ENCODE assay signal across 26 cellular contexts in genomic region chr7:141704112-141704511, GRCh38. TPM values are rescaled to one million over a fixed set of nuclear protein-coding genes. Genes with fewer than 3 reads are reported as not detected.
DNase-seq lines count a peak whose midpoint lies in the region; ATAC-seq, FAIRE-seq and TF ChIP-seq lines count a peak whose summit lies in the region.
"Had no signal": no experiment of that assay in that cellular context is flagged by ENCODE, and none has a peak within 500 bp of the region (broad histone marks: within the 10 kb centered on the region; RNA-seq: fewer than 3 reads in every experiment).

No MANE protein-coding gene starts in this region.

- FAIRE-seq in HepG2 (lab: Jason Lieb, UNC) (no peak), kidney (lab: Jason Lieb, UNC) (no peak)
- FAIRE-seq: D721Med, GM18507, RCC 7860 had no signal

- H3K9me2 ChIP-seq in hepatocyte (replicated peaks; ENCODE audit: insufficient read depth): no peaks in the 10 kb centered on the region

- H3K27me3 ChIP-seq in HepG2 (ENCODE audit: control insufficient read depth in 1 of 2, insufficient read depth in 2 of 2, low read length in 2 of 2): peaks cover 0 to 19% of the 10 kb centered on the region in 2 experiments; a peak in 3 of 5 replicates
- no peaks in the 10 kb centered on the region for H3K27me3 ChIP-seq in right lobe of liver
- H3K27me3 ChIP-seq in hepatocyte: no peaks in the 10 kb centered on the region
- H3K27me3 ChIP-seq in gastroesophageal sphincter: no peaks in the 10 kb centered on the region

- TF ChIP-seq RAD21 in HepG2 (CRISPR knock-in tag; IDR thresholded peaks at IDR 0.05): no peak

- no peaks in the 10 kb centered on the region for H3K36me3 ChIP-seq in HepG2 (replicated peaks in 1 of 2; ENCODE audit: control insufficient read depth in 1 of 2, insufficient read depth in 2 of 2, low read length in 2 of 2)
- H3K36me3 ChIP-seq in right lobe of liver: no peaks in the 10 kb centered on the region
- H3K36me3 ChIP-seq in hepatocyte (replicated peaks; ENCODE audit: insufficient read depth, low read depth): no peaks in the 10 kb centered on the region
- no peaks in the 10 kb centered on the region for H3K36me3 ChIP-seq in gastroesophageal sphincter
- no peaks in the 10 kb centered on the region for H3K36me3 ChIP-seq in kidney (ENCODE audit: control insufficient read depth in 1 of 2, insufficient read depth in 2 of 2, low read length in 2 of 2)
- H3K36me3 ChIP-seq: BLaER1 had no signal

- H3K79me2 ChIP-seq in HepG2 (ENCODE audit: insufficient read depth, low read length) (no peaks in the 10 kb centered on the region), hepatocyte (peaks cover 15% of the 10 kb centered on the region)

- TF ChIP-seq POLR2A in HepG2 (IDR thresholded peaks at IDR 0.05; ENCODE audit: insufficient read depth in 1 of 2, low read depth in 2 of 2, low read length in 2 of 2): no peak
- TF ChIP-seq POLR2A in right lobe of liver (IDR thresholded peaks at IDR 0.05): no peak
- TF ChIP-seq POLR2A in gastroesophageal sphincter (IDR thresholded peaks at IDR 0.05): no peak

- H2AFZ ChIP-seq in HepG2 (ENCODE audit: low read length) (no peak overlapping the region), hepatocyte (no peak overlapping the region)

- DNase-seq in HepG2 (ENCODE audit: low spot score) (no peak), right lobe of liver (no peak), NCI-H69 (lab: John Stamatoyannopoulos, UW) (peak; percentile 45), hepatocyte (ENCODE audit: low spot score) (no peak), kidney (no peak)
- DNase-seq: CD4-positive, CD25-positive, alpha-beta regulatory T cell; H7; HFFc6; NCI-H1092; NCI-H1417 treated with DMSO at 0.1 percent for 48 hours; NCI-H1930; NCI-H2107; NCI-H524 treated with DMSO at 0.1 percent for 48 hours; OCI-M1; SIG-M5 had no signal

- H4K20me1 ChIP-seq in HepG2 (ENCODE audit: insufficient read depth, low read length) (0 out of 2 replicates have a peak, but pooled peaks cover 2% of the 10 kb centered on the region), hepatocyte (ENCODE audit: insufficient read depth, poor library complexity, severe bottlenecking) (no peaks in the 10 kb centered on the region)

- H3K4me1 ChIP-seq in HepG2 (ENCODE audit: insufficient read depth, low read length) (peaks cover 37% of the 10 kb centered on the region), right lobe of liver (peaks cover 0 to 12% (median 4%) of the 10 kb centered on the region in 4 donors), hepatocyte (ENCODE audit: insufficient read depth) (peaks cover 32% of the 10 kb centered on the region), gastroesophageal sphincter (peaks cover 5 to 29% (median 9%) of the 10 kb centered on the region in 3 donors), kidney (ENCODE audit: control insufficient read depth in 1 of 2, insufficient read depth in 1 of 2, low read depth in 1 of 2, low read length in 2 of 2) (peaks cover 0 to 5% of the 10 kb centered on the region in 2 donors)

- intact Hi-C loops in HepG2 (cut with micrococcal nuclease; ENCODE audit: unreplicated experiment) (no loop called here), right lobe of liver (cut with DNase I) (no loop called here), kidney (cut with DNase I) (no loop called here)

- CTCF ChIA-PET in HepG2 (lab: Yijun Ruan, JAX; ENCODE audit: low intra/inter-chr PET ratio, low total read pairs): no interaction called here

- H3K4me2 ChIP-seq in HepG2 (ENCODE audit: low read depth, low read length) (no peak overlapping the region), hepatocyte (peak overlapping the region; percentile 48)
- H3K4me2 ChIP-seq: BLaER1, KMS-11 had no signal

- H3K27ac ChIP-seq in HepG2 (ENCODE audit: extremely low read length, insufficient read depth, low read length) (no peak overlapping the region), right lobe of liver (no peak overlapping the region), hepatocyte (peak overlapping the region; percentile 18), gastroesophageal sphincter (no peak overlapping the region), kidney (ENCODE audit: low read depth in 2 of 2, low read length in 2 of 2) (no peak overlapping the region)
- H3K27ac ChIP-seq: BLaER1, KMS-11, SK-N-MC had no signal

- BruUV-seq in HepG2 (replicated peaks; lab: Mats Ljungman, UMichigan): no TSS peak

- WGBS in HepG2 (ENCODE audit: low lambda C conversion rate): 2% methylated on average over 3 of the region's 3 CpGs
- 73% methylated on average over 3 of the region's 3 CpGs for WGBS in right lobe of liver (ENCODE audit: insufficient coverage, low coverage, low lambda C conversion rate, missing lambda C conversion rate)
- 26% methylated on average over 3 of the region's 3 CpGs for WGBS in hepatocyte (ENCODE audit: low lambda C conversion rate, missing lambda C conversion rate)
- WGBS in gastroesophageal sphincter (ENCODE audit: low coverage in 1 of 2), 2 donors: 75 to 79% methylated on average over 2 to 3 of the region's 3 CpGs

- TF ChIP-seq CTCF in HepG2 (CRISPR knock-in tag; IDR thresholded peaks at IDR 0.05) (no peak), right lobe of liver (IDR thresholded peaks at IDR 0.05) (no peak), hepatocyte (IDR thresholded peaks at IDR 0.05; ENCODE audit: poor library complexity) (no peak), gastroesophageal sphincter (IDR thresholded peaks at IDR 0.05) (no peak), kidney (IDR thresholded peaks at IDR 0.05; ENCODE audit: borderline replicate concordance, extremely low read depth, insufficient read depth) (no peak)

- H3K4me3 ChIP-seq in HepG2 (replicated peaks in 1 of 3; ENCODE audit: insufficient read depth in 1 of 3, low read depth in 2 of 3, low read length in 3 of 3) (no peak overlapping the region), right lobe of liver (no peak overlapping the region), hepatocyte (no peak overlapping the region), gastroesophageal sphincter (no peak overlapping the region), kidney (ENCODE audit: low read length in 2 of 2) (no peak overlapping the region)
- H3K4me3 ChIP-seq: BLaER1, SK-N-MC had no signal

- H3K9me3 ChIP-seq in HepG2 (ENCODE audit: low read length) (no peaks in the 10 kb centered on the region), right lobe of liver (no peaks in the 10 kb centered on the region), hepatocyte (ENCODE audit: low read depth) (no peaks in the 10 kb centered on the region), gastroesophageal sphincter (no peaks in the 10 kb centered on the region), kidney (ENCODE audit: control insufficient read depth in 1 of 2, low read length in 2 of 2) (no peaks in the 10 kb centered on the region)
- H3K9me3 ChIP-seq: BLaER1 had no signal

- POLR2A ChIA-PET in HepG2 (lab: Yijun Ruan, JAX): interaction anchor here (1.0 kb wide), 1 partner anchor 13 kb away, joined by 3 read pairs; no protein-coding TSS in a partner anchor

- ATAC-seq in HepG2 (no peak), right lobe of liver (no peak), HG02885 (IDR thresholded peaks at IDR 0.05; ENCODE audit: poor library complexity, unreplicated experiment) (no peak), gastroesophageal sphincter (no peak)

- H3K9ac ChIP-seq in HepG2 (ENCODE audit: insufficient read depth, low read depth, low read length) (no peak overlapping the region), kidney (ENCODE audit: low read length in 2 of 2) (no peak overlapping the region)
- H3K9ac ChIP-seq: BLaER1, KMS-11 had no signal

- no peak for TF ChIP-seq EP300 in HepG2 (IDR thresholded peaks at IDR 0.05; ENCODE audit: low read depth in 2 of 2, low read length in 2 of 2)
- no peak for TF ChIP-seq EP300 in HepG2 (CRISPR knock-in tag; IDR thresholded peaks at IDR 0.05; ENCODE audit: borderline replicate concordance)
- TF ChIP-seq EP300 in gastroesophageal sphincter (IDR thresholded peaks at IDR 0.05): no peak

- in situ Hi-C loops in HepG2 (cut with HindIII; ENCODE audit: extremely low pct_ligation_motif_present, low pct_unique_long_range_greater_than_20kb): no loop called here

RNA-seq across cellular contexts. Expression of gene DENND11, which starts 2.1 kb away (rescaled TPM):
- 10.5 and 12.5 TPM in 2 replicates for total RNA-seq in HepG2 (2016; rRNA removed; fragmentation: Illumina TruSeq; extraction: Trizol)
- total RNA-seq in HepG2 (2016; cell fraction: cytosol; rRNA removed; fragmentation: Illumina TruSeq; extraction: Trizol; ENCODE audit: low read depth): 0.91 and 1.1 TPM in 2 replicates
- 11.0 and 11.5 TPM in 2 replicates for total RNA-seq in HepG2 (2016; cell fraction: insoluble cytoplasmic fraction; rRNA removed; fragmentation: Illumina TruSeq; extraction: Trizol)
- total RNA-seq in HepG2 (2016; cell fraction: membrane; rRNA removed; fragmentation: Illumina TruSeq; extraction: Trizol): 3.4 and 4.2 TPM in 2 replicates
- 14.7 and 16.1 TPM in 2 replicates for total RNA-seq in HepG2 (2016; cell fraction: nucleus; rRNA removed; fragmentation: Illumina TruSeq; extraction: Trizol)
- 7.1 and 8.6 TPM in 2 replicates for polyA plus RNA-seq in HepG2 (2011; rRNA removed)
- polyA plus RNA-seq in HepG2 (2011; cell fraction: cytosol; rRNA removed): 3.2 and 3.4 TPM in 2 replicates
- polyA plus RNA-seq in HepG2 (2011; cell fraction: nucleus; rRNA removed): 21.3 and 27.5 TPM in 2 replicates
- 7.6 and 8.6 TPM in 2 replicates for polyA plus RNA-seq in HepG2 (2012)
- 0.69 and 0.88 TPM in 2 replicates for polyA plus RNA-seq in HepG2 (2016; cell fraction: cytosol; fragmentation: Illumina TruSeq; extraction: Trizol; ENCODE audit: low read depth)
- polyA plus RNA-seq in HepG2 (2016; cell fraction: insoluble cytoplasmic fraction; fragmentation: Illumina TruSeq; extraction: Trizol; ENCODE audit: low read depth): 7.0 and 7.3 TPM in 2 replicates
- polyA plus RNA-seq in HepG2 (2016; cell fraction: membrane; fragmentation: Illumina TruSeq; extraction: Trizol; ENCODE audit: low read depth): 1.3 and 1.4 TPM in 2 replicates
- 15.7 and 16.4 TPM in 2 replicates for polyA plus RNA-seq in HepG2 (2016; cell fraction: nucleus; fragmentation: Illumina TruSeq; extraction: Trizol; ENCODE audit: insufficient read depth, low read depth)
- polyA minus RNA-seq in HepG2 (2011; rRNA and poly(A)+ RNA removed; ENCODE audit: low replicate concordance): 11.8 and 13.6 TPM in 2 replicates
- 3.6 and 5.0 TPM in 2 replicates for polyA minus RNA-seq in HepG2 (2011; cell fraction: cytosol; rRNA and poly(A)+ RNA removed)
- polyA minus RNA-seq in HepG2 (2011; cell fraction: nucleus; rRNA and poly(A)+ RNA removed): 22.7 and 28.0 TPM in 2 replicates
- 10 to 100 TPM; 24.4 to 30.8 (median 26.3) TPM for total RNA-seq in right lobe of liver
- total RNA-seq in hepatocyte: 29.1 and 29.5 TPM in 2 replicates
- polyA plus RNA-seq in hepatocyte: 4.0 and 5.6 TPM in 2 replicates
- total RNA-seq in gastroesophageal sphincter: 10 to 100 TPM; 17.1 to 21.9 (median 19.9) TPM
- 22.6 TPM for total RNA-seq in kidney
- polyA plus RNA-seq in kidney (ENCODE audit: insufficient read depth, low read depth, low replicate concordance): 6.1 TPM

RNA-seq across cellular contexts. Expression of gene WEE2, which starts 4.0 kb away (rescaled TPM):
- total RNA-seq in HepG2 (2016; rRNA removed; fragmentation: Illumina TruSeq; extraction: Trizol) (not detected in 2 replicates), right lobe of liver (not detected), hepatocyte (3.6 and 3.7 TPM in 2 replicates), gastroesophageal sphincter (not detected), kidney (0.06 TPM)
- not detected in 2 replicates for total RNA-seq in HepG2 (2016; cell fraction: cytosol; rRNA removed; fragmentation: Illumina TruSeq; extraction: Trizol; ENCODE audit: low read depth)
- total RNA-seq in HepG2 (2016; cell fraction: insoluble cytoplasmic fraction; rRNA removed; fragmentation: Illumina TruSeq; extraction: Trizol): not detected in 2 replicates
- not detected in 2 replicates for total RNA-seq in HepG2 (2016; cell fraction: membrane; rRNA removed; fragmentation: Illumina TruSeq; extraction: Trizol)
- not detected in 2 replicates for total RNA-seq in HepG2 (2016; cell fraction: nucleus; rRNA removed; fragmentation: Illumina TruSeq; extraction: Trizol)
- polyA plus RNA-seq in HepG2 (2011; rRNA removed) (not detected in 2 replicates), hepatocyte (0.60 and 0.89 TPM in 2 replicates), kidney (ENCODE audit: insufficient read depth, low read depth, low replicate concordance) (0.13 TPM)
- not detected in 2 replicates for polyA plus RNA-seq in HepG2 (2011; cell fraction: cytosol; rRNA removed)
- 0.09 TPM in 1 of 2 replicates, not detected in the other for polyA plus RNA-seq in HepG2 (2011; cell fraction: nucleus; rRNA removed)
- 0.04 TPM in 1 of 2 replicates, not detected in the other for polyA plus RNA-seq in HepG2 (2012)
- polyA plus RNA-seq in HepG2 (2016; cell fraction: cytosol; fragmentation: Illumina TruSeq; extraction: Trizol; ENCODE audit: low read depth): not detected in 2 replicates
- not detected in 2 replicates for polyA plus RNA-seq in HepG2 (2016; cell fraction: insoluble cytoplasmic fraction; fragmentation: Illumina TruSeq; extraction: Trizol; ENCODE audit: low read depth)
- not detected in 2 replicates for polyA plus RNA-seq in HepG2 (2016; cell fraction: membrane; fragmentation: Illumina TruSeq; extraction: Trizol; ENCODE audit: low read depth)
- polyA plus RNA-seq in HepG2 (2016; cell fraction: nucleus; fragmentation: Illumina TruSeq; extraction: Trizol; ENCODE audit: insufficient read depth, low read depth): not detected in 2 replicates
- polyA minus RNA-seq in HepG2 (2011; rRNA and poly(A)+ RNA removed; ENCODE audit: low replicate concordance): not detected in 2 replicates
- polyA minus RNA-seq in HepG2 (2011; cell fraction: cytosol; rRNA and poly(A)+ RNA removed): not detected in 2 replicates
- 0.26 TPM in 1 of 2 replicates, not detected in the other for polyA minus RNA-seq in HepG2 (2011; cell fraction: nucleus; rRNA and poly(A)+ RNA removed)
- total RNA-seq: A172; CD4-positive, CD25-positive, alpha-beta regulatory T cell; HFFc6 had no signal
- polyA plus RNA-seq: AG04450; CD4-positive, CD25-positive, alpha-beta regulatory T cell; IgD-negative memory B cell had no signal

RNA-seq across cellular contexts. Expression of gene SSBP1, which starts 34.0 kb away (rescaled TPM):
- total RNA-seq in HepG2 (2016; rRNA removed; fragmentation: Illumina TruSeq; extraction: Trizol) (254 and 363 TPM in 2 replicates), right lobe of liver (100 to 1,000 TPM in 1 of 6 experiments, 10 to 100 TPM in 5; 38.6 to 115 (median 48.8) TPM), hepatocyte (153 and 186 TPM in 2 replicates), gastroesophageal sphincter (100 to 1,000 TPM; 125 to 138 (median 131) TPM), kidney (90.2 TPM)
- 86.1 and 88.6 TPM in 2 replicates for total RNA-seq in HepG2 (2016; cell fraction: cytosol; rRNA removed; fragmentation: Illumina TruSeq; extraction: Trizol; ENCODE audit: low read depth)
- total RNA-seq in HepG2 (2016; cell fraction: insoluble cytoplasmic fraction; rRNA removed; fragmentation: Illumina TruSeq; extraction: Trizol): 267 and 364 TPM in 2 replicates
- 74.3 and 78.8 TPM in 2 replicates for total RNA-seq in HepG2 (2016; cell fraction: membrane; rRNA removed; fragmentation: Illumina TruSeq; extraction: Trizol)
- total RNA-seq in HepG2 (2016; cell fraction: nucleus; rRNA removed; fragmentation: Illumina TruSeq; extraction: Trizol): 124 TPM in 2 replicates
- polyA plus RNA-seq in HepG2 (2011; rRNA removed) (52.9 and 64.4 TPM in 2 replicates), hepatocyte (212 and 220 TPM in 2 replicates), kidney (ENCODE audit: insufficient read depth, low read depth, low replicate concordance) (190 TPM)
- polyA plus RNA-seq in HepG2 (2011; cell fraction: cytosol; rRNA removed): 35.9 and 51.3 TPM in 2 replicates
- polyA plus RNA-seq in HepG2 (2011; cell fraction: nucleus; rRNA removed): 24.0 and 27.9 TPM in 2 replicates
- 106 and 158 TPM in 2 replicates for polyA plus RNA-seq in HepG2 (2012)
- polyA plus RNA-seq in HepG2 (2016; cell fraction: cytosol; fragmentation: Illumina TruSeq; extraction: Trizol; ENCODE audit: low read depth): 90.2 and 95.1 TPM in 2 replicates
- 372 and 403 TPM in 2 replicates for polyA plus RNA-seq in HepG2 (2016; cell fraction: insoluble cytoplasmic fraction; fragmentation: Illumina TruSeq; extraction: Trizol; ENCODE audit: low read depth)
- polyA plus RNA-seq in HepG2 (2016; cell fraction: membrane; fragmentation: Illumina TruSeq; extraction: Trizol; ENCODE audit: low read depth): 62.4 and 68.6 TPM in 2 replicates
- polyA plus RNA-seq in HepG2 (2016; cell fraction: nucleus; fragmentation: Illumina TruSeq; extraction: Trizol; ENCODE audit: insufficient read depth, low read depth): 142 and 144 TPM in 2 replicates
- 22.8 and 40.3 TPM in 2 replicates for polyA minus RNA-seq in HepG2 (2011; rRNA and poly(A)+ RNA removed; ENCODE audit: low replicate concordance)
- polyA minus RNA-seq in HepG2 (2011; cell fraction: cytosol; rRNA and poly(A)+ RNA removed): 20.9 and 24.2 TPM in 2 replicates
- 119 and 126 TPM in 2 replicates for polyA minus RNA-seq in HepG2 (2011; cell fraction: nucleus; rRNA and poly(A)+ RNA removed)

RNA-seq across cellular contexts. Expression of gene TAS2R3, which starts 59.8 kb away (rescaled TPM):
- total RNA-seq in HepG2 (2016; rRNA removed; fragmentation: Illumina TruSeq; extraction: Trizol): 0.55 and 1.1 TPM in 2 replicates
- total RNA-seq in HepG2 (2016; cell fraction: cytosol; rRNA removed; fragmentation: Illumina TruSeq; extraction: Trizol; ENCODE audit: low read depth): not detected in 2 replicates
- total RNA-seq in HepG2 (2016; cell fraction: insoluble cytoplasmic fraction; rRNA removed; fragmentation: Illumina TruSeq; extraction: Trizol): 1.2 TPM in 1 of 2 replicates, not detected in the other
- total RNA-seq in HepG2 (2016; cell fraction: membrane; rRNA removed; fragmentation: Illumina TruSeq; extraction: Trizol): not detected in 2 replicates
- total RNA-seq in HepG2 (2016; cell fraction: nucleus; rRNA removed; fragmentation: Illumina TruSeq; extraction: Trizol): 6.7 TPM in 2 replicates
- polyA plus RNA-seq in HepG2 (2011; rRNA removed): 0.72 and 0.74 TPM in 2 replicates
- polyA plus RNA-seq in HepG2 (2011; cell fraction: cytosol; rRNA removed): not detected in 2 replicates
- polyA plus RNA-seq in HepG2 (2011; cell fraction: nucleus; rRNA removed): 3.0 and 3.9 TPM in 2 replicates
- polyA plus RNA-seq in HepG2 (2012): 0.24 TPM in 1 of 2 replicates, not detected in the other
- polyA plus RNA-seq in HepG2 (2016; cell fraction: cytosol; fragmentation: Illumina TruSeq; extraction: Trizol; ENCODE audit: low read depth): not detected in 2 replicates
- not detected in 2 replicates for polyA plus RNA-seq in HepG2 (2016; cell fraction: insoluble cytoplasmic fraction; fragmentation: Illumina TruSeq; extraction: Trizol; ENCODE audit: low read depth)
- polyA plus RNA-seq in HepG2 (2016; cell fraction: membrane; fragmentation: Illumina TruSeq; extraction: Trizol; ENCODE audit: low read depth): not detected in 2 replicates
- 1.0 TPM in 1 of 2 replicates, not detected in the other for polyA plus RNA-seq in HepG2 (2016; cell fraction: nucleus; fragmentation: Illumina TruSeq; extraction: Trizol; ENCODE audit: insufficient read depth, low read depth)
- polyA minus RNA-seq in HepG2 (2011; rRNA and poly(A)+ RNA removed; ENCODE audit: low replicate concordance): 4.3 and 5.1 TPM in 2 replicates
- not detected in 2 replicates for polyA minus RNA-seq in HepG2 (2011; cell fraction: cytosol; rRNA and poly(A)+ RNA removed)
- 41.8 and 44.5 TPM in 2 replicates for polyA minus RNA-seq in HepG2 (2011; cell fraction: nucleus; rRNA and poly(A)+ RNA removed)
- 1 to 10 TPM in 1 of 6 experiments, under 1 TPM in 5; 0.31 to 3.5 (median 0.55) TPM for total RNA-seq in right lobe of liver
- 0.87 and 1.3 TPM in 2 replicates for total RNA-seq in hepatocyte
- not detected in 2 replicates for polyA plus RNA-seq in hepatocyte
- total RNA-seq in gastroesophageal sphincter: 1 to 10 TPM in 2 of 4 donors, under 1 TPM in 1, not detected in 1; 0.62 to 4.2 (median 1.5) TPM
- 2.7 TPM for total RNA-seq in kidney
- not detected for polyA plus RNA-seq in kidney (ENCODE audit: insufficient read depth, low read depth, low replicate concordance)
- total RNA-seq: A172 had no signal
- polyA plus RNA-seq: CD4-positive, CD25-positive, alpha-beta regulatory T cell; IgD-negative memory B cell had no signal
